19 cellular contexts compared by ENCODE assay signal in the genomic region with DNA sequence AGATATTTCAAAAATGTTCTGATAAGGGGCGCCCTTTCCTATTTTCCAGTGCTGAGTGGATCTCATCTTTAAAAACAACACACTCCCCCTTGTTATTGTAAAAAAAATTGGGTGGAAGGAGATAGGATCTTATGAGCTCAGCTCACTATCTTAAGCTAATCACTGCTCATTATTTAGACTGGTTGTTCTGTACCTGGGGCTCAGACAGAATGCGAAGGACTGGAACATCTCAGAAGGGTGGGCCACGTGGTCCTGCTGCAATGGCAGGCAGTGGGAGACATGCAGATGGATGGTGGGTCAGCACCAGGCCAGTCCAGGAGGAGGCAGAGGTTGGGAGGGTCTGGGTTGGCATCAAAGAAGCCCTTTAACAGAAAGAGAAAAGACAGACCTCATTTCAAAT. TPM values are rescaled to one million over a fixed set of nuclear protein-coding genes. Genes with fewer than 3 reads are reported as not detected.
DNase-seq lines count a peak whose midpoint lies in the region; ATAC-seq and TF ChIP-seq lines count a peak whose summit lies in the region.
"Had no signal": no experiment of that assay in that cellular context is flagged by ENCODE, and none has a peak within 500 bp of the region (broad histone marks: within the 10 kb centered on the region; RNA-seq: fewer than 3 reads in every experiment).

No MANE protein-coding gene starts in this region.

- H3K27ac Mint-ChIP-seq in glutamatergic neuron (ENCODE audit: unreplicated experiment) = peak overlapping the region; percentile 92
- no peak overlapping the region for H3K27ac Mint-ChIP-seq in T-cell
- H3K27ac Mint-ChIP-seq: CD4-positive, alpha-beta memory T cell; IgD-negative memory B cell had no signal

- peaks cover 8% of the 10 kb centered on the region for H3K9me3 Mint-ChIP-seq in glutamatergic neuron (ENCODE audit: unreplicated experiment)
- H3K9me3 Mint-ChIP-seq in T-cell = no peaks in the 10 kb centered on the region
- H3K9me3 Mint-ChIP-seq: IgD-negative memory B cell had no signal

- CTCF ChIA-PET in T-cell (lab: Charles Lee) = interaction anchor here in 1 of 2 donors (0.6 kb wide), 2 partner anchors 141 to 162 kb away, joined by 3 read pairs; no protein-coding TSS in a partner anchor

- H3K4me1 Mint-ChIP-seq in glutamatergic neuron (ENCODE audit: low read depth, unreplicated experiment) (peaks cover 33% of the 10 kb centered on the region), T-cell (peaks cover 1 to 6% (median 6%) of the 10 kb centered on the region in 3 donors)

- H3K36me3 Mint-ChIP-seq in glutamatergic neuron (ENCODE audit: unreplicated experiment) = no peaks in the 10 kb centered on the region
- no peaks in the 10 kb centered on the region for H3K36me3 Mint-ChIP-seq in T-cell
- H3K36me3 Mint-ChIP-seq: IgD-negative memory B cell had no signal

- no peak for TF ChIP-seq CTCF in glutamatergic neuron (IDR thresholded peaks at IDR 0.05; ENCODE audit: partially characterized antibody, unreplicated experiment)

- H3K27me3 Mint-ChIP-seq in glutamatergic neuron (ENCODE audit: unreplicated experiment) (peaks cover 7% of the 10 kb centered on the region), T-cell (peaks cover 0 to 5% of the 10 kb centered on the region in 2 donors)

- POLR2A ChIA-PET in T-cell (lab: Charles Lee) = interaction anchor here (0.6 to 1.0 kb wide), 2 partner anchors 15 to 74 kb away, joined by 3 to 4 read pairs; no protein-coding TSS in a partner anchor

- H3K4me3 Mint-ChIP-seq in glutamatergic neuron (ENCODE audit: unreplicated experiment) (no peak overlapping the region), T-cell (no peak overlapping the region)
- H3K4me3 Mint-ChIP-seq: CD4-positive, alpha-beta memory T cell had no signal

- DNase-seq in ELF-1 (ENCODE audit: low read depth, low spot score) (peak; percentile 56), glutamatergic neuron (no peak), retina (peak; percentile 22), NCI-H510A treated with DMSO at 0.1 percent for 48 hours (lab: John Stamatoyannopoulos, UW) (no peak), T-cell (no peak), T-helper 2 cell (no peak)
- no peak for DNase-seq in stimulated activated naive CD8-positive, alpha-beta T cell treated with anti-CD3 and anti-CD28 coated beads, Interleukin-15, Interleukin-2, amounts not matched to agents 100 U/mL and 50 U/mL, for 24 hours
- DNase-seq: AML-193; CD4-positive, alpha-beta memory T cell; GDM1; MM.1S; NCI-H2029; NCI-H226; NCI-H510A; SJCRH30 had no signal

- ATAC-seq in SK-N-SH treated with all-trans-retinoic acid at 6 μM for 48 hours = no peak
- ATAC-seq in stimulated activated naive CD8-positive, alpha-beta T cell treated with anti-CD3 and anti-CD28 coated beads, Interleukin-15, Interleukin-2, amounts not matched to agents 100 U/mL and 50 U/mL, for 24 hours = no peak
- ATAC-seq in T-cell (replicated peaks in 1 of 4) = no peak
- ATAC-seq: GM12878, HCT116 had no signal

TF ChIP-seq in SK-N-SH treated with all-trans-retinoic acid at 6 μM for 48 hours, 23 proteins besides CTCF, POLR2A, EP300 and RAD21 (continues in another document):
- TF ChIP-seq GLIS3 (CRISPR knock-in tag; IDR thresholded peaks at IDR 0.05) (no peak), RARB (CRISPR knock-in tag; IDR thresholded peaks at IDR 0.05) (no peak), TSHZ2 (CRISPR knock-in tag; IDR thresholded peaks at IDR 0.05) (peak; percentile 56; the same call in 1 of the 2 replicates), ISL1 (CRISPR knock-in tag; IDR thresholded peaks at IDR 0.05) (peak; percentile 53), OSR1 (CRISPR knock-in tag; IDR thresholded peaks at IDR 0.05) (no peak), TOX (CRISPR knock-in tag; IDR thresholded peaks at IDR 0.05; ENCODE audit: borderline replicate concordance) (no peak), ZFP30 (CRISPR knock-in tag; IDR thresholded peaks at IDR 0.05) (no peak), BACH2 (CRISPR knock-in tag; IDR thresholded peaks at IDR 0.05; ENCODE audit: borderline replicate concordance) (no peak), SNAI2 (CRISPR knock-in tag; IDR thresholded peaks at IDR 0.05) (0 out of 2 replicates have a peak, but pooled peaks have one; percentile 18), PATZ1 (CRISPR knock-in tag; IDR thresholded peaks at IDR 0.05; ENCODE audit: borderline replicate concordance) (no peak), ARNTL (CRISPR knock-in tag; IDR thresholded peaks at IDR 0.05; ENCODE audit: borderline replicate concordance, low read depth) (no peak), CSDC2 (CRISPR knock-in tag; IDR thresholded peaks at IDR 0.05) (no peak), ZNF565 (CRISPR knock-in tag; conservative IDR thresholded peaks at IDR 0.05; ENCODE audit: low read depth) (no peak), TCF4 (CRISPR knock-in tag; IDR thresholded peaks at IDR 0.05; ENCODE audit: borderline replicate concordance) (peak; percentile 53; the same call in 1 of the 2 replicates), ESRRG (CRISPR knock-in tag; IDR thresholded peaks at IDR 0.05) (no peak), ZFP3 (CRISPR knock-in tag; IDR thresholded peaks at IDR 0.05) (no peak), ZNF70 (CRISPR knock-in tag; IDR thresholded peaks at IDR 0.05) (no peak)
- TF ChIP-seq, protein P1, sequence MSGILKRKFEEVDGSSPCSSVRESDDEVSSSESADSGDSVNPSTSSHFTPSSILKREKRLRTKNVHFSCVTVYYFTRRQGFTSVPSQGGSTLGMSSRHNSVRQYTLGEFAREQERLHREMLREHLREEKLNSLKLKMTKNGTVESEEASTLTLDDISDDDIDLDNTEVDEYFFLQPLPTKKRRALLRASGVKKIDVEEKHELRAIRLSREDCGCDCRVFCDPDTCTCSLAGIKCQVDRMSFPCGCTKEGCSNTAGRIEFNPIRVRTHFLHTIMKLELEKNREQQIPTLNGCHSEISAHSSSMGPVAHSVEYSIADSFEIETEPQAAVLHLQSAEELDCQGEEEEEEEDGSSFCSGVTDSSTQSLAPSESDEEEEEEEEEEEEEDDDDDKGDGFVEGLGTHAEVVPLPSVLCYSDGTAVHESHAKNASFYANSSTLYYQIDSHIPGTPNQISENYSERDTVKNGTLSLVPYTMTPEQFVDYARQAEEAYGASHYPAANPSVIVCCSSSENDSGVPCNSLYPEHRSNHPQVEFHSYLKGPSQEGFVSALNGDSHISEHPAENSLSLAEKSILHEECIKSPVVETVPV (CRISPR knock-in tag; IDR thresholded peaks at IDR 0.05) = no peak
- TF ChIP-seq, protein P2, sequence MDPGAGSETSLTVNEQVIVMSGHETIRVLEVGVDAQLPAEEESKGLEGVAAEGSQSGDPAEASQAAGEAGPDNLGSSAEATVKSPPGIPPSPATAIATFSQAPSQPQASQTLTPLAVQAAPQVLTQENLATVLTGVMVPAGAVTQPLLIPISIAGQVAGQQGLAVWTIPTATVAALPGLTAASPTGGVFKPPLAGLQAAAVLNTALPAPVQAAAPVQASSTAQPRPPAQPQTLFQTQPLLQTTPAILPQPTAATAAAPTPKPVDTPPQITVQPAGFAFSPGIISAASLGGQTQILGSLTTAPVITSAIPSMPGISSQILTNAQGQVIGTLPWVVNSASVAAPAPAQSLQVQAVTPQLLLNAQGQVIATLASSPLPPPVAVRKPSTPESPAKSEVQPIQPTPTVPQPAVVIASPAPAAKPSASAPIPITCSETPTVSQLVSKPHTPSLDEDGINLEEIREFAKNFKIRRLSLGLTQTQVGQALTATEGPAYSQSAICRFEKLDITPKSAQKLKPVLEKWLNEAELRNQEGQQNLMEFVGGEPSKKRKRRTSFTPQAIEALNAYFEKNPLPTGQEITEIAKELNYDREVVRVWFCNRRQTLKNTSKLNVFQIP (CRISPR knock-in tag; IDR thresholded peaks at IDR 0.05; ENCODE audit: borderline replicate concordance, low read depth) = no peak

RNA-seq across cellular contexts. Expression of gene GPR155, which starts 48.3 kb away (rescaled TPM):
- total RNA-seq in glutamatergic neuron (ENCODE audit: unreplicated experiment) (51.1 TPM), T-cell (10 to 100 TPM; 12.4 to 25.2 (median 17.8) TPM)

Comparison
In these comparisons a context has a peak if more than half of its experiments do, and no peak if none do; other contexts are left out.
1. DNase-seq: peak in ELF-1 (single experiment) and retina (single experiment); none in glutamatergic neuron (single experiment), stimulated activated naive CD8-positive, alpha-beta T cell treated with anti-CD3 and anti-CD28 coated beads, Interleukin-15, Interleukin-2, amounts not matched to agents 100 U/mL and 50 U/mL, for 24 hours (single experiment), NCI-H510A treated with DMSO at 0.1 percent for 48 hours (single experiment), T-cell (0 of 34) and T-helper 2 cell (0 of 5).